Comparison of ENCODE assay signal across 8 cellular contexts in the genomic region with DNA sequence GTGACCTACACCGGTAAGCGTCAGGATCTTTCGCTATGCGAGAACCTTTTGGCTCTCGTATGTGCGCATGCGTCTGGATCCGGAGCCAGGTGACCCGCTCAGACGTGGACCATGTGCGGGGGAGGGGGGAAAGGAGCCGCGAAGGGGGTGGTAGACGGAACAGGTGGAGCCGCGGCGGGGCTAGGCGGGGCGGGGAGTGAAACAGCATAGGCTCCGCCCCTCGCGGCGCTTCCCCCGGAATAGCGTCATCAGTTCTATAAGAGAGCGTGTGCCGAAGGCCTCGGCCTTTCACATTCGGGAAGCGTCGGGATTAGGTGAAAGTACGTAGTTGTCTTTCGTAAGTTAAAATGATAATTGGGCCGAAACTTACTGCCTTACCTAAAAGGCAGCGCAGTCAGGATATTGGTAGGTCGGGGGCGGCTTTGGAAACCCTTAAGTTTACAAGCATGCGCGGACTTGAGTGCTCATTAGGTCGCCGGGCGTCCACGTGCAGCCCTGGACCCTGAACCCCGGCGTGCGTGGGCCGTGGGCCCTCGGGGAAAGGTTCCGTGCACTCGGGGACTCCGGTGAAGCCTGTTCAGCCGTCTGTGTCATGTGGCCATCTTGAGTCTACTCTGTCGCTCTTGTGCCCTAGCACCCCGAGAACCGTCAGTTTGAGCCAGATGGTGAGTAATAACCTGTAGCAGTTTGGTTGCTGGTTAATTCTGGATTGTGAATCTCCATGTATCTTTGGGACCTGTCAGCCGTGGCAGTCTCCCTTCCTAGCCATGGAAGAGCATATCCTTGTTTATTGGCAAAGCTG.
DNase-seq lines count a peak whose midpoint lies in the region; ATAC-seq and TF ChIP-seq lines count a peak whose summit lies in the region.

No MANE protein-coding gene starts in this region.

- H3K27ac ChIP-seq in SK-N-MC (peak overlapping the region; percentile 77), testis (peak overlapping the region; percentile 84 to 95)

- H3K4me1 Mint-ChIP-seq in activated naive CD4-positive, alpha-beta T cell treated with anti-CD3 and anti-CD28 coated beads, Interleukin-2, amount 50 U/mL, for 24 hours, result peaks cover 50% of the 10 kb centered on the region

- H3K27ac Mint-ChIP-seq in activated naive CD4-positive, alpha-beta T cell treated with anti-CD3 and anti-CD28 coated beads, Interleukin-2, amount 50 U/mL, for 24 hours, result peak overlapping the region; percentile 98

- peak overlapping the region; percentile 90 for H3K9ac ChIP-seq in SK-N-MC (ENCODE audit: insufficient read length)

- peaks cover 34% of the 10 kb centered on the region for H3K36me3 Mint-ChIP-seq in activated naive CD4-positive, alpha-beta T cell treated with anti-CD3 and anti-CD28 coated beads, Interleukin-2, amount 50 U/mL, for 24 hours

- H3K4me3 Mint-ChIP-seq in activated naive CD4-positive, alpha-beta T cell treated with anti-CD3 and anti-CD28 coated beads, Interleukin-2, amount 50 U/mL, for 24 hours, result peak overlapping the region; percentile 90

- peak; percentile 51 for TF ChIP-seq POLR2A in testis (IDR thresholded peaks at IDR 0.05)

- no peaks in the 10 kb centered on the region for H3K27me3 Mint-ChIP-seq in activated naive CD4-positive, alpha-beta T cell treated with anti-CD3 and anti-CD28 coated beads, Interleukin-2, amount 50 U/mL, for 24 hours

- DNase-seq in NCI-H1048 (lab: John Stamatoyannopoulos, UW) (peak; percentile 95), SK-N-MC (ENCODE audit: low read depth, low spot score) (no peak), glomerular endothelial cell (ENCODE audit: extremely low read depth, low read depth, low spot score) (peak; percentile 42), occipital lobe (lab: John Stamatoyannopoulos, UW) (peak; percentile 87), testis (peak; percentile 98)

- H3K4me1 ChIP-seq in testis, result peaks cover 5% of the 10 kb centered on the region

- intact Hi-C loops in testis (cut with DNase I; ENCODE audit: low total_unique reads), result no loop called here

- H3K36me3 ChIP-seq in SK-N-MC (ENCODE audit: insufficient read depth, low read length) (peaks cover 30% of the 10 kb centered on the region), testis (ENCODE audit: low read depth, missing control alignments) (no peaks in the 10 kb centered on the region)

- no peak for TF ChIP-seq CTCF in testis (IDR thresholded peaks at IDR 0.05)

- H3K4me3 ChIP-seq in GM08714 (ENCODE audit: low read length) (peak overlapping the region; percentile 91), SK-N-MC (peak overlapping the region; percentile 90), testis (peak overlapping the region; percentile 81 to 84)

- 0 to 1% methylated on average over 3 to 56 of the region's 56 CpGs for whole genome bisulfite sequencing in testis, 2 donors

- H3K9me3 ChIP-seq in SK-N-MC (ENCODE audit: low read depth, low read length) (no peaks in the 10 kb centered on the region), testis (no peaks in the 10 kb centered on the region)

- H3K27me3 ChIP-seq in testis, result no peaks in the 10 kb centered on the region

- no peaks in the 10 kb centered on the region for H3K9me3 Mint-ChIP-seq in activated naive CD4-positive, alpha-beta T cell treated with anti-CD3 and anti-CD28 coated beads, Interleukin-2, amount 50 U/mL, for 24 hours

- ATAC-seq in HG02588 (IDR thresholded peaks at IDR 0.05; ENCODE audit: unreplicated experiment), result peak; percentile 89
